In genomic region chr2:79741044-79741443, GRCh38 we compare ENCODE assay signal across 20 cellular contexts.
A peak's percentile ranks its signal among the peaks of the same experiment; 100 is the strongest.
DNase-seq lines count a peak whose midpoint lies in the region; FAIRE-seq and TF ChIP-seq lines count a peak whose summit lies in the region.
"Had no signal": no experiment of that assay in that cellular context is flagged by ENCODE, and none has a peak within 500 bp of the region (broad histone marks: within the 10 kb centered on the region; RNA-seq: fewer than 3 reads in every experiment).

No MANE protein-coding gene starts in this region.

- TF ChIP-seq CTCF in LNCaP clone FGC (IDR thresholded peaks at IDR 0.05; ENCODE audit: control insufficient read depth, extremely low read depth, insufficient read depth) (peak; percentile 20; the same call in 1 of the 2 replicates), VCaP (conservative IDR thresholded peaks at IDR 0.05) (0 out of 2 replicates have a peak, but pooled peaks have one; percentile 21)

- H3K4me3 ChIP-seq in LNCaP clone FGC (ENCODE audit: low read depth, low read length) = no peak overlapping the region
- H3K4me3 ChIP-seq: BLaER1 treated with 17β-estradiol and CSF1 and Interleukin-3, amounts not matched to agents 10 nM and 100 nM; GM23248 had no signal

- FAIRE-seq in frontal cortex (lab: Jason Lieb, UNC) = peak; percentile 15
- FAIRE-seq: GM12892, GM18507, HepG2 had no signal

- H3K27ac ChIP-seq in VCaP = 0 out of 2 replicates have a peak overlapping the region, but pooled peaks have one; percentile 6
- H3K27ac ChIP-seq: BLaER1 treated with 17β-estradiol and CSF1 and Interleukin-3, amounts not matched to agents 10 nM and 100 nM; GM23248 had no signal

- no peak for DNase-seq in LNCaP clone FGC (ENCODE audit: low read depth)
- no peak for DNase-seq in frontal cortex (ENCODE audit: low spot score in 2 of 2)
- DNase-seq in superior temporal gyrus (ENCODE audit: extremely low spot score) = peak; percentile 25
- no peak for DNase-seq in activated naive CD4-positive, alpha-beta T cell treated with Interleukin-2 at 50 U/mL for 16 hours
- no peak for DNase-seq in NCI-H345 treated with DMSO at 0.1 percent for 48 hours (lab: John Stamatoyannopoulos, UW; ENCODE audit: unreplicated experiment)
- no peak for DNase-seq in activated CD4-positive, alpha-beta T cell treated with anti-CD3 and anti-CD28 coated beads for 1 hour
- DNase-seq: CD4-positive, CD25-positive, alpha-beta regulatory T cell; CD8-positive, alpha-beta memory T cell; COR-L47; DMS79; GDM1; GM23248; H7; HFFc6; KBM-7 had no signal
